20 cellular contexts compared by ENCODE assay signal in the genomic region with DNA sequence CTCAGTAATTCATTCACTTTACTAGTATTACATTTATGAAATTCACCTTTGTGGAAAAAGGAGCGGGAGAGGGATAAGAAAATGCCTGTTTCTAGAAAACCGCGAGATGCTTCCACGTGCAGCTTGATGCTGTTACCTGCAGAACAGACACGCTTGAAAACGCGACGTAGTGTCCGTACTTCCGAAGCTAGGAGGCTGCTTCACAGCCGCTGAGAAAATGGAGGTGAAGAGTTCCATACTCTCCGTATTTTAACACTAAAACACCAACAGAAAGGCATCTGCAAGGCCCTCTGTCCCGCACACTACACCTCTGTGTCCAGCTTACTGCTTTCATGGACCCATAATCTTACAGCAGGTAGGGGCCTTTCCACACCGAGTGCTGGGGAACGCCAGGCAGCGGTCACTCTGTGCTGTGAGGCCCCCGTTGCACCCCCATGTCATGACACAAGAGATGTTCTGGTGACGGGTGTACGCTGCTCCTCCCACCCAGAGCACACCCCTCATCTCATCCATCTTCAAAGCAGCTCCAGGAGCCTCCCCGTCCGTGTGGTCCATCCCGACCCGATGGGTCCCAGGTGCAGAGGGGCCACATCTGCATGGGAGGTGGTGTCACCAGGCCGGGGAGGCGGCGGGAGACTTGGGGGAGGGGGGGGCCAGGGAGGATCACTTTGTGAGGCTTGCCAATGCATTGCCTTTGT. TPM values are rescaled to one million over a fixed set of nuclear protein-coding genes. Genes with fewer than 3 reads are reported as not detected.
DNase-seq lines count a peak whose midpoint lies in the region; ATAC-seq and TF ChIP-seq lines count a peak whose summit lies in the region.
"Had no signal": no experiment of that assay in that cellular context is flagged by ENCODE, and none has a peak within 500 bp of the region (broad histone marks: within the 10 kb centered on the region; RNA-seq: fewer than 3 reads in every experiment).

No MANE protein-coding gene starts in this region.

- no peaks in the 10 kb centered on the region for H3K9me3 ChIP-seq in spleen
- H3K9me3 ChIP-seq: upper lobe of right lung had no signal

- intact Hi-C loops in activated naive CD4-positive, alpha-beta T cell treated with anti-CD3 and anti-CD28 coated beads for 36 hours (cut with micrococcal nuclease): no loop called here
- intact Hi-C loops in spleen (cut with DNase I; ENCODE audit: low total_unique reads): no loop called here

- peaks cover 5 to 84% (median 38%) of the 10 kb centered on the region in 6 donors for H3K4me1 ChIP-seq in spleen

- no peak overlapping the region for H3K4me3 Mint-ChIP-seq in activated naive CD4-positive, alpha-beta T cell treated with anti-CD3 and anti-CD28 coated beads for 36 hours
- H3K4me3 Mint-ChIP-seq: stimulated activated effector memory CD8-positive, alpha-beta T cell treated with anti-CD3 and anti-CD28 coated beads, Interleukin-12 subunit alpha, Interleukin-12 subunit beta, amount 100 ng/mL, for 72 hours had no signal

- H3K4me1 Mint-ChIP-seq in activated naive CD4-positive, alpha-beta T cell treated with anti-CD3 and anti-CD28 coated beads for 36 hours (ENCODE audit: low read depth): peaks cover 39% of the 10 kb centered on the region

- no peaks in the 10 kb centered on the region for H3K27me3 ChIP-seq in layer of hippocampus (ENCODE audit: control insufficient read depth, insufficient read depth, low read length)
- no peaks in the 10 kb centered on the region for H3K27me3 ChIP-seq in spleen (replicated peaks in 1 of 7)
- H3K27me3 ChIP-seq: upper lobe of right lung had no signal

- DNase-seq in activated naive CD4-positive, alpha-beta T cell treated with anti-CD3 and anti-CD28 coated beads for 36 hours: no peak
- no peak for DNase-seq in activated naive CD4-positive, alpha-beta T cell treated with anti-CD3 and anti-CD28 coated beads, Interleukin-2, amount 50 U/mL, for 16 hours
- peak; percentile 58 for DNase-seq in spleen
- DNase-seq in dedifferentiated amniotic fluid mesenchymal stem cell (ENCODE audit: extremely low spot score): no peak
- DNase-seq in omental fat pad (ENCODE audit: low spot score): no peak
- DNase-seq: activated CD4-positive, CD25-positive, alpha-beta regulatory T cell treated with anti-CD3 and anti-CD28 coated beads, Interleukin-2, amount 50 U/mL, for 72 hours; activated CD8-positive, alpha-beta memory T cell treated with anti-CD3 and anti-CD28 coated beads, Interleukin-2, amount 50 U/mL, for 4 hours; DMS53; Karpas-422; NCI-H1092; NCI-H524; Right ventricle myocardium superior had no signal

- no peaks in the 10 kb centered on the region for H3K27me3 Mint-ChIP-seq in activated naive CD4-positive, alpha-beta T cell treated with anti-CD3 and anti-CD28 coated beads for 36 hours (ENCODE audit: low read depth)
- H3K27me3 Mint-ChIP-seq: activated naive CD4-positive, alpha-beta T cell treated with anti-CD3 and anti-CD28 coated beads, Interleukin-2, amount 50 U/mL, for 24 hours had no signal

- no peak for TF ChIP-seq POLR2A in spleen (IDR thresholded peaks at IDR 0.05)

- WGBS in spleen, 5 donors: 90 to 96% (median 91%) methylated on average over 26 of the region's 26 CpGs

- ATAC-seq in HG02763 (IDR thresholded peaks at IDR 0.05; ENCODE audit: unreplicated experiment): no peak
- no peak for ATAC-seq in omental fat pad (ENCODE audit: low FRiP score)
- ATAC-seq: esophagus mucosa; stimulated activated effector memory CD8-positive, alpha-beta T cell treated with anti-CD3 and anti-CD28 coated beads, Interleukin-12 subunit alpha, Interleukin-12 subunit beta, amount 100 ng/mL, for 72 hours had no signal

- no peak overlapping the region for H3K4me3 ChIP-seq in spleen
- H3K4me3 ChIP-seq: lung, upper lobe of right lung had no signal

- CTCF ChIA-PET in activated naive CD4-positive, alpha-beta T cell treated with anti-CD3 and anti-CD28 coated beads for 36 hours (lab: Charles Lee): interaction anchor here (1.3 kb wide), 1 partner anchor 9 kb away, joined by 5 read pairs; no protein-coding TSS in a partner anchor

- H3K36me3 Mint-ChIP-seq in activated naive CD4-positive, alpha-beta T cell treated with anti-CD3 and anti-CD28 coated beads for 36 hours (ENCODE audit: low read depth): peaks cover 43% of the 10 kb centered on the region

- H3K27ac ChIP-seq in VCaP (peak overlapping the region; percentile 72), layer of hippocampus (ENCODE audit: low read depth, low read length) (peak overlapping the region; percentile 97), spleen (peak overlapping the region in 3 of 8 donors; percentile 6 to 71 (median 34))
- H3K27ac ChIP-seq: upper lobe of right lung had no signal

- no peak for TF ChIP-seq CTCF in VCaP (conservative IDR thresholded peaks at IDR 0.05)
- TF ChIP-seq CTCF in spleen (IDR thresholded peaks at IDR 0.05 in 8 of 11, conservative IDR thresholded peaks at IDR 0.05 in 3 of 11): no peak
- TF ChIP-seq CTCF in omental fat pad (IDR thresholded peaks at IDR 0.05): no peak

- H3K9me3 Mint-ChIP-seq in activated naive CD4-positive, alpha-beta T cell treated with anti-CD3 and anti-CD28 coated beads for 36 hours: no peaks in the 10 kb centered on the region
- H3K9me3 Mint-ChIP-seq: activated naive CD4-positive, alpha-beta T cell treated with anti-CD3 and anti-CD28 coated beads, Interleukin-2, amount 50 U/mL, for 24 hours; stimulated activated effector memory CD8-positive, alpha-beta T cell treated with anti-CD3 and anti-CD28 coated beads, Interleukin-12 subunit alpha, Interleukin-12 subunit beta, amount 100 ng/mL, for 72 hours had no signal

- peak overlapping the region; percentile 13 for H3K27ac Mint-ChIP-seq in activated naive CD4-positive, alpha-beta T cell treated with anti-CD3 and anti-CD28 coated beads for 36 hours

- peaks cover 0 to 98% (median 72%) of the 10 kb centered on the region in 6 donors for H3K36me3 ChIP-seq in spleen

RNA-seq across cellular contexts. Expression of a gene that starts 40.4 kb away (rescaled TPM):
- total RNA-seq in activated naive CD4-positive, alpha-beta T cell treated with anti-CD3 and anti-CD28 coated beads for 36 hours: 100 to 1,000 TPM; 140 to 144 TPM
- total RNA-seq in spleen: 100 to 1,000 TPM; 131 to 200 (median 162) TPM
- 10 to 100 TPM; 21.7 to 44.2 (median 26.2) TPM for polyA plus RNA-seq in spleen
- total RNA-seq in omental fat pad: 100 to 1,000 TPM in 3 of 4 donors, 10 to 100 TPM in 1; 99.1 to 121 (median 109) TPM
